In genomic region chr3:125644036-125645025, GRCh38 we compare ENCODE assay signal across 1 cellular context.
TF ChIP-seq lines count a peak whose summit lies in the region.

No MANE protein-coding gene starts in this region.

TF ChIP-seq in K562, 482 proteins besides CTCF, POLR2A, EP300 and RAD21 (continued from another document):
- TF ChIP-seq KAT7 (CRISPR knock-in tag; IDR thresholded peaks at IDR 0.05; ENCODE audit: borderline replicate concordance) (no peak), HMGXB4 (CRISPR knock-in tag; IDR thresholded peaks at IDR 0.05) (no peak), CBX1 (IDR thresholded peaks at IDR 0.05; ENCODE audit: low read depth) (no peak), CEBPB (tag; IDR thresholded peaks at IDR 0.05) (peak; percentile 53), CEBPG (CRISPR knock-in tag; IDR thresholded peaks at IDR 0.05) (no peak), CEBPG (tag; conservative IDR thresholded peaks at IDR 0.05 in 1 of 2, IDR thresholded peaks at IDR 0.05 in 1 of 2) (peak in 1 of 2 experiments; percentile 54; a peak in 1 of 4 replicates)
- TF ChIP-seq, protein P1, sequence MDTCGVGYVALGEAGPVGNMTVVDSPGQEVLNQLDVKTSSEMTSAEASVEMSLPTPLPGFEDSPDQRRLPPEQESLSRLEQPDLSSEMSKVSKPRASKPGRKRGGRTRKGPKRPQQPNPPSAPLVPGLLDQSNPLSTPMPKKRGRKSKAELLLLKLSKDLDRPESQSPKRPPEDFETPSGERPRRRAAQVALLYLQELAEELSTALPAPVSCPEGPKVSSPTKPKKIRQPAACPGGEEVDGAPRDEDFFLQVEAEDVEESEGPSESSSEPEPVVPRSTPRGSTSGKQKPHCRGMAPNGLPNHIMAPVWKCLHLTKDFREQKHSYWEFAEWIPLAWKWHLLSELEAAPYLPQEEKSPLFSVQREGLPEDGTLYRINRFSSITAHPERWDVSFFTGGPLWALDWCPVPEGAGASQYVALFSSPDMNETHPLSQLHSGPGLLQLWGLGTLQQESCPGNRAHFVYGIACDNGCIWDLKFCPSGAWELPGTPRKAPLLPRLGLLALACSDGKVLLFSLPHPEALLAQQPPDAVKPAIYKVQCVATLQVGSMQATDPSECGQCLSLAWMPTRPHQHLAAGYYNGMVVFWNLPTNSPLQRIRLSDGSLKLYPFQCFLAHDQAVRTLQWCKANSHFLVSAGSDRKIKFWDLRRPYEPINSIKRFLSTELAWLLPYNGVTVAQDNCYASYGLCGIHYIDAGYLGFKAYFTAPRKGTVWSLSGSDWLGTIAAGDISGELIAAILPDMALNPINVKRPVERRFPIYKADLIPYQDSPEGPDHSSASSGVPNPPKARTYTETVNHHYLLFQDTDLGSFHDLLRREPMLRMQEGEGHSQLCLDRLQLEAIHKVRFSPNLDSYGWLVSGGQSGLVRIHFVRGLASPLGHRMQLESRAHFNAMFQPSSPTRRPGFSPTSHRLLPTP (IDR thresholded peaks at IDR 0.05; ENCODE audit: borderline replicate concordance, extremely low read depth, insufficient read length) = no peak
